8 cellular contexts compared by ENCODE assay signal in the genomic region with DNA sequence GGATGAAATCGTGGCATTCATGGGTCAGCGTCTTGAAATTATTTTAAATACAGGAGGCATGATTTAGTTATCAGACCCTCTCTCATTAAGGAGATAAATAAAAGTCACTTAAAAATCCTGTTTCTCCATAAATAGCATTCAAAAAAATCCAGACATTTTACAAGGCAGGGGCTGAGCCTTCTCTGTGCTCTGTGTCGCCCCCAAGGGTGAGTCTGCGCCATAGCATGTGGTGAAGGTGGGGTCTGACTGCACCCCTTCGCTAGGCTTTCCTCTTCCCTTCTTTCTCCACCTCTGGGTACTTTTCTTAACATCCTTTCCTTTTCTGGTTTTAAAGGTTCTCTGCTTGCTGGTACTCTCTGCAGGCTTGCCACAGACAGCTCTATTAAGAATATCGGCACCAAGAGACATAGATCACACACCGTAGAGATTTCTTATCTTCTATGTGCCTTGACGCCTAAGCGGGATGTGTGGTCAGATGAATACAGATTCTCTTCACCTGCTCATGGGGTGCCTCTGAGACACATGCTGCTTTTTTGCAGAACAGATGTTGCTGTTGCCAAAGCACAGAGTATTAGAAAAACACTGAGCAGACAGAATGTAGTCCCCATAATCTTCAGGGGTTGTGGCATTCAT. TPM values are rescaled to one million over a fixed set of nuclear protein-coding genes. Genes with fewer than 3 reads are reported as not detected.
DNase-seq lines count a peak whose midpoint lies in the region; ATAC-seq and TF ChIP-seq lines count a peak whose summit lies in the region.

No MANE protein-coding gene starts in this region.

- no peaks in the 10 kb centered on the region for H3K36me3 Mint-ChIP-seq in type B pancreatic cell

- peaks cover 8% of the 10 kb centered on the region for H3K4me1 Mint-ChIP-seq in type B pancreatic cell (ENCODE audit: unreplicated experiment)

- H3K27me3 Mint-ChIP-seq in type B pancreatic cell = no peaks in the 10 kb centered on the region

- H3K9me3 Mint-ChIP-seq in type B pancreatic cell = no peaks in the 10 kb centered on the region

- no peak overlapping the region for H3K4me3 ChIP-seq in heart right ventricle
- H3K4me3 ChIP-seq in RWPE2 (ENCODE audit: severe bottlenecking) = no peak overlapping the region
- H3K4me3 ChIP-seq in epithelial cell of esophagus (ENCODE audit: low read length) = no peak overlapping the region

- DNase-seq in heart right ventricle = no peak
- DNase-seq in left cardiac atrium = no peak
- peak; percentile 28 for DNase-seq in RWPE2 (ENCODE audit: low spot score)
- no peak for DNase-seq in epithelial cell of esophagus (ENCODE audit: low read depth)
- no peak for DNase-seq in type B pancreatic cell (ENCODE audit: extremely low spot score, unreplicated experiment)
- no peak for DNase-seq in T-helper 9 cell
- DNase-seq in left colon = no peak

- H3K27ac Mint-ChIP-seq in type B pancreatic cell = peak overlapping the region; percentile 66

- 83 to 87% methylated on average over 9 of the region's 9 CpGs for WGBS in heart right ventricle, 2 donors

- H3K9me3 ChIP-seq in heart right ventricle (no peaks in the 10 kb centered on the region), RWPE2 (ENCODE audit: severe bottlenecking) (no peaks in the 10 kb centered on the region)

- intact Hi-C loops in heart right ventricle (cut with DNase I) (no loop called here), left cardiac atrium (cut with DNase I) (no loop called here), left colon (cut with DNase I, micrococcal nuclease) (no loop called here)

- TF ChIP-seq CTCF in heart right ventricle (IDR thresholded peaks at IDR 0.05) (peak in 7 of 9 donors; percentile 20 to 49 (median 29)), RWPE2 (IDR thresholded peaks at IDR 0.05; ENCODE audit: poor library complexity, severe bottlenecking) (peak; percentile 51), epithelial cell of esophagus (IDR thresholded peaks at IDR 0.05; ENCODE audit: insufficient read depth, low read depth, low read length, missing control alignments) (peak; percentile 43), type B pancreatic cell (conservative IDR thresholded peaks at IDR 0.05) (peak; percentile 72)

- H3K27ac ChIP-seq in heart right ventricle (no peak overlapping the region), RWPE2 (ENCODE audit: poor library complexity, severe bottlenecking) (no peak overlapping the region)

- H3K36me3 ChIP-seq in heart right ventricle (peaks cover 0 to 52% (median 0%) of the 10 kb centered on the region in 9 donors), RWPE2 (ENCODE audit: low read depth) (peaks cover 11% of the 10 kb centered on the region; the same call in 1 of the 2 replicates)

- H3K27me3 ChIP-seq in heart right ventricle (no peaks in the 10 kb centered on the region), RWPE2 (ENCODE audit: insufficient read depth, poor library complexity, severe bottlenecking) (no peaks in the 10 kb centered on the region)

- H3K4me1 ChIP-seq in heart right ventricle (peaks cover 0 to 3% (median 0%) of the 10 kb centered on the region in 9 donors), RWPE2 (ENCODE audit: insufficient read depth, poor library complexity, severe bottlenecking) (no peaks in the 10 kb centered on the region)

- H3K4me3 Mint-ChIP-seq in type B pancreatic cell = no peak overlapping the region

- ATAC-seq in heart right ventricle (no peak), left cardiac atrium (no peak), RWPE2 (ENCODE audit: low read depth) (peak; percentile 46; the same call in 1 of the 3 replicates), GM21360 (IDR thresholded peaks at IDR 0.05; ENCODE audit: unreplicated experiment) (no peak), left colon (no peak)

RNA-seq across cellular contexts. Expression of a gene that starts 20.1 kb away (rescaled TPM):
- total RNA-seq in heart right ventricle (not detected), left cardiac atrium (not detected), type B pancreatic cell (ENCODE audit: low replicate concordance) (0.46 and 0.52 TPM in 2 replicates), left colon (under 1 TPM; 0.34 to 0.39 TPM)
- under 1 TPM in 1 of 2 donors, not detected in 1; 0.04 TPM for polyA plus RNA-seq in heart right ventricle

RNA-seq across cellular contexts. Expression of a gene that starts 28.6 kb away (rescaled TPM):
- under 1 TPM in 1 of 10 donors, not detected in 9; 0.34 TPM for total RNA-seq in heart right ventricle
- 1 to 10 TPM in 1 of 2 donors, under 1 TPM in 1; 0.62 to 1.1 TPM for polyA plus RNA-seq in heart right ventricle
- total RNA-seq in left cardiac atrium = not detected
- 0.63 TPM in 1 of 2 replicates, not detected in the other for total RNA-seq in type B pancreatic cell (ENCODE audit: low replicate concordance)
- not detected for total RNA-seq in left colon

RNA-seq across cellular contexts. Expression of a gene that starts 36.1 kb away (rescaled TPM):
- total RNA-seq in heart right ventricle = 10 to 100 TPM; 83.1 to 95.5 (median 88.6) TPM
- 100 to 1,000 TPM in 1 of 2 donors, 10 to 100 TPM in 1; 29.1 to 113 TPM for polyA plus RNA-seq in heart right ventricle
- 10 to 100 TPM; 68.6 to 73.2 TPM for total RNA-seq in left cardiac atrium
- 63.5 and 71.2 TPM in 2 replicates for total RNA-seq in type B pancreatic cell (ENCODE audit: low replicate concordance)
- total RNA-seq in left colon = 10 to 100 TPM; 65.5 to 71.5 TPM
